In the genomic region with DNA sequence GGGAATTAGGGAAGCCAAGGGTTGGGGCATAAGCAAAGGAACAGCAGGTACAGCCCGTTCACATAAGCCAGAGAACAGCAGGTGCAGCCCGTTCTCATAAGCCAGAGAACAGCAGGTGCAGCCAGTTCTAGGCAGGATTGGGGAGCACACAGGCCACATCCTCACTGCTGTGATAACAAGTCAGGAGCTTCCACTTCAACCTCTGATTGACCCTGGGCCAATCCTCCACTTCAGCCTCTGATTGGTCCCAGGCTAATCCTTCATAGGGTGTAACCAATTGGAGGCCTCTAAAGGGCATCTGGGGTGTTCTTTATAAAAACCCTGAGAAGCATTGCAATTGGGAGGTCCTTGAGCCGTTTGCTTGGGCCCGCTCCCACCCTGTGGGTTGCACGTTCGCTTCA, we compare ENCODE assay signal across 1 cellular context.
TF ChIP-seq lines count a peak whose summit lies in the region.

No MANE protein-coding gene starts in this region.

TF ChIP-seq in H1, 55 proteins besides CTCF, POLR2A, EP300 and RAD21 (continued from another document):
- peak; percentile 25; the same call in 1 of the 2 replicates for TF ChIP-seq SP2 (IDR thresholded peaks at IDR 0.05; ENCODE audit: low read length)
- no peak for TF ChIP-seq RXRA (IDR thresholded peaks at IDR 0.05; ENCODE audit: insufficient read depth, low read depth, low read length)
TF ChIP-seq in H1: peak in this region for 2.
